Comparison of ENCODE assay signal across 29 cellular contexts in genomic region chr7:132639983-132640382, GRCh38.
"Had no signal": no experiment of that assay in that cellular context is flagged by ENCODE, and none has a peak within 500 bp of the region (broad histone marks: within the 10 kb centered on the region; RNA-seq: fewer than 3 reads in every experiment).

No MANE protein-coding gene starts in this region.

- H3K27ac ChIP-seq: PC-9, RWPE1, SJCRH30, SK-N-MC had no signal

- DNase-seq: Karpas-422, MM.1S, MV-4-11, NCI-H1092, NCI-H1105, NCI-H1417 treated with DMSO at 0.1 percent for 48 hours, NCI-H1436 treated with DMSO at 0.1 percent for 48 hours, NCI-H1694 treated with DMSO at 0.1 percent for 48 hours, NCI-H187 treated with DMSO at 0.1 percent for 48 hours, NCI-H2029, NCI-H2081, NCI-H2171 treated with DMSO at 0.1 percent for 48 hours, NCI-H2227 treated with DMSO at 0.1 percent for 48 hours, NCI-H345, NCI-H446, NCI-H510A treated with DMSO at 0.1 percent for 48 hours, NCI-H524 treated with DMSO at 0.1 percent for 48 hours, NCI-H526 treated with DMSO at 0.1 percent for 48 hours, NCI-H774, PC-9, SHP77, SIG-M5, SJCRH30, T-cell had no signal

- H3K4me1 ChIP-seq: SJCRH30 had no signal

- H3K4me3 ChIP-seq: PC-9, SJCRH30, SK-N-MC had no signal

- H3K36me3 ChIP-seq: SJCRH30 had no signal

- H3K4me2 ChIP-seq: PC-9 had no signal

- H3K27me3 ChIP-seq: SJCRH30 had no signal

- H2AFZ ChIP-seq: PC-9 had no signal

- ATAC-seq: Panc1, Right ventricle myocardium inferior, SK-N-SH treated with all-trans-retinoic acid at 6 μM for 48 hours, T-cell had no signal

- H3K9me3 ChIP-seq: SJCRH30 had no signal
